ENCODE assay signal across 8 cellular contexts in the genomic region with DNA sequence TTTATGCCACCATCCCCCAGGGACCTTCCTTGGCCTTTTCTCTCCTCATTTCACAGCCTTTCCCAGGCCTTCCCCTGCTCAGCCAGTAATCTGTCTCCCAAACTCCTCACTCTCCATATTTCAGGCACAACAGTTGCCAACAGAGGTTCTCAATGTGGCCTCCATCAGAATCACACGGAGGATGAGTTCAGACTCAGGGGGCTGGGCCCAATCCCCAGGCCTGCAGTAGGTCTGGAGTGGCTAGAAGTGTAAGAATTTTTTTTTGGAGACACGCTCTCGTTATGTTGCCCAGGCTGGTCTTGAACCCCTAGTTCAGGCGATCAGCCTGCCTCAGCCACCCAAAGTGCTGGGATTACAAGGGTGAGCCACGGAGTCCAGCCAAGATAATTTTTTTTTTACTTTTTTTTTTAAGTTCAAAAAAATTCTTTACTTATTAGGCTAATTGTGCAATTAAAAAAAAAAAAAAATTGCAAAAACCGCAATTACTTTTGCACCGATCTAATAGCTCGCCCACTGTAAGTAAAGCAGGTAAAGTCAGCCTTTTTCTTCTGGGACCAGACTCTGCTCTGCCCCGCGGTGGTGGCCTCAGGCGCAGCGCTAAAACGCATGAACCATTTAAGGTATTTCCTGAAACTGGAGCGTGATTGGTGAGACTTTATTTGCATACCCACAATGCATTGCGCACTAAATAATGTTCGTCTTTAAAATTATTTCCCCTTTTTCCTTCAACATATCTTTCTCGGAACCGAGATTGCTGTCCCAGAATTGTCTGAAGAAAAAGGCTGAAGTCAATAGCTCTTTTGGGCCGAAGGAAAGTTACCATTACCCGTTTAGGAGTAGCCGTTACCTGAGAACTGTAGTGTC. TPM values are rescaled to one million over a fixed set of nuclear protein-coding genes. Genes with fewer than 3 reads are reported as not detected.
DNase-seq lines count a peak whose midpoint lies in the region; ATAC-seq and TF ChIP-seq lines count a peak whose summit lies in the region.

No MANE protein-coding gene starts in this region.

- peaks cover 0 to 3% of the 10 kb centered on the region in 2 experiments; a peak in 1 of 4 replicates for H3K4me1 ChIP-seq in SK-N-SH (ENCODE audit: control insufficient read depth in 1 of 2, insufficient read depth in 2 of 2, low read depth in 1 of 2, low read length in 1 of 2)

- POLR2A ChIA-PET in SK-N-SH (lab: Yijun Ruan, JAX) = interaction anchor here (0.7 to 4.0 kb wide), 35 partner anchors 8 to 455 kb away, joined by 3 to 60 read pairs (median 6); a partner anchor contains a TSS

- no peaks in the 10 kb centered on the region for H3K9me3 ChIP-seq in SK-N-SH

- DNase-seq in GM03348 (ENCODE audit: low spot score) (peak; percentile 92), NCI-H1048 (lab: John Stamatoyannopoulos, UW) (peak; percentile 87), SK-N-SH (peak; percentile 85), globus pallidus (ENCODE audit: low spot score) (peak; percentile 93), nucleus accumbens (lab: John Stamatoyannopoulos, UW) (peak in 55 of 56 donors; percentile 22 to 93 (median 78)), superior temporal gyrus (ENCODE audit: extremely low spot score) (peak; percentile 99)

- no peaks in the 10 kb centered on the region for H3K27me3 Mint-ChIP-seq in activated naive CD4-positive, alpha-beta T cell treated with anti-CD3 and anti-CD28 coated beads, Interleukin-2, amount 50 U/mL, for 24 hours

- CTCF ChIA-PET in SK-N-SH (lab: Yijun Ruan, JAX) = interaction anchor here (0.6 to 3.2 kb wide), 19 partner anchors 8 to 532 kb away, joined by 3 to 22 read pairs (median 4); a partner anchor contains a TSS

- H3F3A ChIP-seq in SK-N-SH (replicated peaks; ENCODE audit: insufficient read depth) = peaks cover 9% of the 10 kb centered on the region

- no peaks in the 10 kb centered on the region for H3K9me2 ChIP-seq in SK-N-SH

- H3K27ac ChIP-seq in SK-N-SH (ENCODE audit: low read depth in 2 of 2, low read length in 1 of 2) = peak overlapping the region; percentile 95 to 98

- no peaks in the 10 kb centered on the region for H3K36me3 Mint-ChIP-seq in activated naive CD4-positive, alpha-beta T cell treated with anti-CD3 and anti-CD28 coated beads, Interleukin-2, amount 50 U/mL, for 24 hours

- peak; percentile 47 for ATAC-seq in HG02588 (IDR thresholded peaks at IDR 0.05; ENCODE audit: unreplicated experiment)

- H3K27me3 ChIP-seq in SK-N-SH (ENCODE audit: insufficient read depth) = no peaks in the 10 kb centered on the region

- no peaks in the 10 kb centered on the region for H3K36me3 ChIP-seq in SK-N-SH (replicated peaks in 1 of 2; ENCODE audit: control insufficient read depth in 1 of 2, insufficient read depth in 2 of 2, low read length in 1 of 2)

- no peaks in the 10 kb centered on the region for H4K20me1 ChIP-seq in SK-N-SH (ENCODE audit: insufficient read depth)

- TF ChIP-seq EP300 in SK-N-SH (IDR thresholded peaks at IDR 0.05; ENCODE audit: borderline replicate concordance in 1 of 2, low read depth in 1 of 2, low read length in 1 of 2) = 0 out of 4 replicates have a peak, but pooled peaks of 1 of the 2 experiments have one; percentile 20

- H3K27ac Mint-ChIP-seq in activated naive CD4-positive, alpha-beta T cell treated with anti-CD3 and anti-CD28 coated beads, Interleukin-2, amount 50 U/mL, for 24 hours = peak overlapping the region; percentile 100

- H3K4me2 ChIP-seq in SK-N-SH = no peak overlapping the region; the same call in 1 of the 2 replicates

- H3K79me2 ChIP-seq in SK-N-SH (ENCODE audit: insufficient read depth) = no peaks in the 10 kb centered on the region

- no peaks in the 10 kb centered on the region for H3K9me3 Mint-ChIP-seq in activated naive CD4-positive, alpha-beta T cell treated with anti-CD3 and anti-CD28 coated beads, Interleukin-2, amount 50 U/mL, for 24 hours

- TF ChIP-seq RAD21 in SK-N-SH (IDR thresholded peaks at IDR 0.05; ENCODE audit: low read length) = peak; percentile 64

- peak; percentile 74 for TF ChIP-seq CTCF in SK-N-SH (IDR thresholded peaks at IDR 0.05)

- peaks cover 32% of the 10 kb centered on the region for H3K4me1 Mint-ChIP-seq in activated naive CD4-positive, alpha-beta T cell treated with anti-CD3 and anti-CD28 coated beads, Interleukin-2, amount 50 U/mL, for 24 hours

- peak overlapping the region; percentile 89 for H3K4me3 Mint-ChIP-seq in activated naive CD4-positive, alpha-beta T cell treated with anti-CD3 and anti-CD28 coated beads, Interleukin-2, amount 50 U/mL, for 24 hours

- WGBS in SK-N-SH (ENCODE audit: low lambda C conversion rate) = 12% methylated on average over 21 of the region's 21 CpGs

- peak overlapping the region; percentile 78 for H3K9ac ChIP-seq in SK-N-SH

- H2AFZ ChIP-seq in SK-N-SH (ENCODE audit: low read depth) = no peak overlapping the region

- H3K4me3 ChIP-seq in SK-N-SH (ENCODE audit: low read depth in 2 of 2, low read length in 1 of 2) = peak overlapping the region in 1 of 2 experiments; percentile 1; a peak in 1 of 4 replicates

TF ChIP-seq in SK-N-SH, 30 proteins besides CTCF, POLR2A, EP300 and RAD21:
- no peak for TF ChIP-seq ELF1 (IDR thresholded peaks at IDR 0.05)
- no peak for TF ChIP-seq CHD2 (IDR thresholded peaks at IDR 0.05; ENCODE audit: low read length, partially characterized antibody)
- TF ChIP-seq EZH2phosphoT487 (IDR thresholded peaks at IDR 0.05; ENCODE audit: borderline replicate concordance, low read depth) = no peak
- TF ChIP-seq NRF1 (IDR thresholded peaks at IDR 0.05; ENCODE audit: low read depth, low read length) = peak; percentile 40; the same call in 1 of the 2 replicates
- TF ChIP-seq, protein P1, sequence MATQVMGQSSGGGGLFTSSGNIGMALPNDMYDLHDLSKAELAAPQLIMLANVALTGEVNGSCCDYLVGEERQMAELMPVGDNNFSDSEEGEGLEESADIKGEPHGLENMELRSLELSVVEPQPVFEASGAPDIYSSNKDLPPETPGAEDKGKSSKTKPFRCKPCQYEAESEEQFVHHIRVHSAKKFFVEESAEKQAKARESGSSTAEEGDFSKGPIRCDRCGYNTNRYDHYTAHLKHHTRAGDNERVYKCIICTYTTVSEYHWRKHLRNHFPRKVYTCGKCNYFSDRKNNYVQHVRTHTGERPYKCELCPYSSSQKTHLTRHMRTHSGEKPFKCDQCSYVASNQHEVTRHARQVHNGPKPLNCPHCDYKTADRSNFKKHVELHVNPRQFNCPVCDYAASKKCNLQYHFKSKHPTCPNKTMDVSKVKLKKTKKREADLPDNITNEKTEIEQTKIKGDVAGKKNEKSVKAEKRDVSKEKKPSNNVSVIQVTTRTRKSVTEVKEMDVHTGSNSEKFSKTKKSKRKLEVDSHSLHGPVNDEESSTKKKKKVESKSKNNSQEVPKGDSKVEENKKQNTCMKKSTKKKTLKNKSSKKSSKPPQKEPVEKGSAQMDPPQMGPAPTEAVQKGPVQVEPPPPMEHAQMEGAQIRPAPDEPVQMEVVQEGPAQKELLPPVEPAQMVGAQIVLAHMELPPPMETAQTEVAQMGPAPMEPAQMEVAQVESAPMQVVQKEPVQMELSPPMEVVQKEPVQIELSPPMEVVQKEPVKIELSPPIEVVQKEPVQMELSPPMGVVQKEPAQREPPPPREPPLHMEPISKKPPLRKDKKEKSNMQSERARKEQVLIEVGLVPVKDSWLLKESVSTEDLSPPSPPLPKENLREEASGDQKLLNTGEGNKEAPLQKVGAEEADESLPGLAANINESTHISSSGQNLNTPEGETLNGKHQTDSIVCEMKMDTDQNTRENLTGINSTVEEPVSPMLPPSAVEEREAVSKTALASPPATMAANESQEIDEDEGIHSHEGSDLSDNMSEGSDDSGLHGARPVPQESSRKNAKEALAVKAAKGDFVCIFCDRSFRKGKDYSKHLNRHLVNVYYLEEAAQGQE (IDR thresholded peaks at IDR 0.05; ENCODE audit: low read depth, low read length) = no peak
- no peak for TF ChIP-seq TAF1 (IDR thresholded peaks at IDR 0.05; ENCODE audit: borderline replicate concordance, low read depth, low read length)
- TF ChIP-seq FOXJ3 (CRISPR knock-in tag; IDR thresholded peaks at IDR 0.05) = no peak
- TF ChIP-seq FOXM1 (IDR thresholded peaks at IDR 0.05; ENCODE audit: low read depth) = no peak
- TF ChIP-seq RFX5 (IDR thresholded peaks at IDR 0.05; ENCODE audit: low read length) = no peak
- peak; percentile 61 for TF ChIP-seq SMC3 (IDR thresholded peaks at IDR 0.05; ENCODE audit: low read depth, low read length)
- TF ChIP-seq SIN3A (IDR thresholded peaks at IDR 0.05; ENCODE audit: borderline replicate concordance, low read depth, low read length) = no peak
TF ChIP-seq in SK-N-SH: peak in this region for 2.

RNA-seq across cellular contexts. Expression of a gene that starts 18.7 kb away (rescaled TPM):
- 66.1 and 67.9 TPM in 2 replicates for polyA plus RNA-seq in SK-N-SH (2012; rRNA removed)
- polyA plus RNA-seq in SK-N-SH (2012; cell fraction: cytosol; rRNA removed) = 33.3 and 49.7 TPM in 2 replicates
- polyA plus RNA-seq in SK-N-SH (2012; cell fraction: nucleus; rRNA removed) = 44.1 and 55.1 TPM in 2 replicates

RNA-seq across cellular contexts. Expression of a gene that starts 27.0 kb away (rescaled TPM):
- 204 and 257 TPM in 2 replicates for polyA plus RNA-seq in SK-N-SH (2012; rRNA removed)
- 102 and 163 TPM in 2 replicates for polyA plus RNA-seq in SK-N-SH (2012; cell fraction: cytosol; rRNA removed)
- polyA plus RNA-seq in SK-N-SH (2012; cell fraction: nucleus; rRNA removed) = 216 and 265 TPM in 2 replicates

RNA-seq across cellular contexts. Expression of a gene that starts 48.8 kb away (rescaled TPM):
- polyA plus RNA-seq in SK-N-SH (2012; rRNA removed) = 0.55 and 0.85 TPM in 2 replicates
- polyA plus RNA-seq in SK-N-SH (2012; cell fraction: cytosol; rRNA removed) = 0.18 and 0.49 TPM in 2 replicates
- polyA plus RNA-seq in SK-N-SH (2012; cell fraction: nucleus; rRNA removed) = 1.4 and 2.9 TPM in 2 replicates

RNA-seq across cellular contexts. Expression of a gene that starts 59.9 kb away (rescaled TPM):
- not detected in 2 replicates for polyA plus RNA-seq in SK-N-SH (2012; rRNA removed)
- polyA plus RNA-seq in SK-N-SH (2012; cell fraction: cytosol; rRNA removed) = 0.04 TPM in 1 of 2 replicates, not detected in the other
- polyA plus RNA-seq in SK-N-SH (2012; cell fraction: nucleus; rRNA removed) = not detected in 2 replicates
